6 cellular contexts compared by ENCODE assay signal in genomic region chr5:65663804-65664521, GRCh38. TPM values are rescaled to one million over a fixed set of nuclear protein-coding genes. Genes with fewer than 3 reads are reported as not detected.
DNase-seq lines count a peak whose midpoint lies in the region; ATAC-seq and TF ChIP-seq lines count a peak whose summit lies in the region.

No MANE protein-coding gene starts in this region.

- H3K4me2 ChIP-seq in GM23338: no peak overlapping the region

- no peaks in the 10 kb centered on the region for H3K9me3 Mint-ChIP-seq in GM23338
- H3K9me3 Mint-ChIP-seq in natural killer cell: no peaks in the 10 kb centered on the region
- H3K9me3 Mint-ChIP-seq in activated T-cell treated with anti-CD3 and anti-CD28 coated beads, Interleukin-2, amount 50 U/mL, for 4 hours: no peaks in the 10 kb centered on the region

- H3K36me3 Mint-ChIP-seq in GM23338 (ENCODE audit: low read depth) (no peaks in the 10 kb centered on the region), natural killer cell (peaks cover 20% of the 10 kb centered on the region)
- H3K36me3 Mint-ChIP-seq in activated T-cell treated with anti-CD3 and anti-CD28 coated beads, Interleukin-2, amount 50 U/mL, for 4 hours (ENCODE audit: insufficient read depth): peaks cover 16% of the 10 kb centered on the region

- H3K27ac Mint-ChIP-seq in GM23338: no peak overlapping the region; the same call in 1 of the 2 replicates
- H3K27ac Mint-ChIP-seq in natural killer cell: peak overlapping the region; percentile 19 to 57

- H3K4me3 ChIP-seq in GM23338: no peak overlapping the region
- H3K4me3 ChIP-seq in adrenal gland: no peak overlapping the region

- H3K79me2 ChIP-seq in GM23338 (replicated peaks; ENCODE audit: insufficient read depth): no peaks in the 10 kb centered on the region

- H3K4me1 Mint-ChIP-seq in GM23338 (no peaks in the 10 kb centered on the region), natural killer cell (peaks cover 11 to 15% of the 10 kb centered on the region in 2 donors)
- no peaks in the 10 kb centered on the region for H3K4me1 Mint-ChIP-seq in activated T-cell treated with anti-CD3 and anti-CD28 coated beads, Interleukin-2, amount 50 U/mL, for 4 hours (ENCODE audit: low read depth)

- H3K36me3 ChIP-seq in GM23338 (ENCODE audit: insufficient read depth) (no peaks in the 10 kb centered on the region), adrenal gland (replicated peaks in 1 of 2) (peaks cover 0 to 17% of the 10 kb centered on the region in 2 donors)

- TF ChIP-seq POLR2A in adrenal gland (IDR thresholded peaks at IDR 0.05): no peak

- no peaks in the 10 kb centered on the region for H4K20me1 ChIP-seq in GM23338 (replicated peaks; ENCODE audit: insufficient read depth)

- H2AFZ ChIP-seq in GM23338: no peak overlapping the region

- H3K9me3 ChIP-seq in adrenal gland (replicated peaks in 1 of 3): no peaks in the 10 kb centered on the region

- H3K27ac ChIP-seq in GM23338 (ENCODE audit: low read depth) (no peak overlapping the region), adrenal gland (no peak overlapping the region)

- H3K9me2 ChIP-seq in GM23338 (ENCODE audit: insufficient read depth): no peaks in the 10 kb centered on the region

- no peak overlapping the region for H3K4me3 Mint-ChIP-seq in GM23338
- H3K4me3 Mint-ChIP-seq in natural killer cell: no peak overlapping the region
- no peak overlapping the region for H3K4me3 Mint-ChIP-seq in activated T-cell treated with anti-CD3 and anti-CD28 coated beads, Interleukin-2, amount 50 U/mL, for 4 hours

- peaks cover 2% of the 10 kb centered on the region for H3K27me3 Mint-ChIP-seq in GM23338 (ENCODE audit: insufficient read depth, low read depth, poor library complexity)
- no peaks in the 10 kb centered on the region for H3K27me3 Mint-ChIP-seq in natural killer cell (ENCODE audit: low read depth in 2 of 2)
- H3K27me3 Mint-ChIP-seq in activated T-cell treated with anti-CD3 and anti-CD28 coated beads, Interleukin-2, amount 50 U/mL, for 4 hours (ENCODE audit: low read depth): no peaks in the 10 kb centered on the region

- intact Hi-C loops in adrenal gland (cut with DNase I) (no loop called here), natural killer cell (cut with micrococcal nuclease) (no loop called here)

- DNase-seq in GM23338 (ENCODE audit: low spot score) (peak; percentile 74), adrenal gland (no peak), natural killer cell (no peak), SIG-M5 treated with dmso at 0.1 percent for 504 hours (lab: John Stamatoyannopoulos, UW; ENCODE audit: unreplicated experiment) (no peak), amygdala (lab: John Stamatoyannopoulos, UW) (no peak)
- DNase-seq in activated T-cell treated with anti-CD3 and anti-CD28 coated beads, Interleukin-2, amount 50 U/mL, for 4 hours: no peak

- H3F3A ChIP-seq in GM23338 (replicated peaks; ENCODE audit: low read depth): no peaks in the 10 kb centered on the region

- WGBS in adrenal gland, 4 donors: 71 to 97% (median 96%) methylated on average over 1 of the region's 1 CpG

- H3K27me3 ChIP-seq in GM23338 (ENCODE audit: insufficient read depth) (no peaks in the 10 kb centered on the region), adrenal gland (no peaks in the 10 kb centered on the region)

- ATAC-seq in GM23338: peak; percentile 89
- no peak for ATAC-seq in natural killer cell
- ATAC-seq in activated T-cell treated with anti-CD3 and anti-CD28 coated beads, Interleukin-2, amount 50 U/mL, for 4 hours: no peak

- TF ChIP-seq CTCF in GM23338 (conservative IDR thresholded peaks at IDR 0.05; ENCODE audit: low read depth in 2 of 2) (peak; percentile 35 to 54), adrenal gland (IDR thresholded peaks at IDR 0.05) (peak in 5 of 6 experiments; percentile 21 to 37 (median 30)), natural killer cell (IDR thresholded peaks at IDR 0.05) (no peak)

- no peaks in the 10 kb centered on the region for H3K4me1 ChIP-seq in GM23338 (ENCODE audit: insufficient read depth)
- no peaks in the 10 kb centered on the region for H3K4me1 ChIP-seq in adrenal gland (replicated peaks in 1 of 2)

TF ChIP-seq in GM23338, 12 proteins besides CTCF, POLR2A, EP300 and RAD21:
- TF ChIP-seq ZNF331 (CRISPR knock-in tag; IDR thresholded peaks at IDR 0.05; ENCODE audit: low read depth): no peak
- no peak for TF ChIP-seq EZH2phosphoT487 (IDR thresholded peaks at IDR 0.05; ENCODE audit: unreplicated experiment)
- TF ChIP-seq, protein P1, sequence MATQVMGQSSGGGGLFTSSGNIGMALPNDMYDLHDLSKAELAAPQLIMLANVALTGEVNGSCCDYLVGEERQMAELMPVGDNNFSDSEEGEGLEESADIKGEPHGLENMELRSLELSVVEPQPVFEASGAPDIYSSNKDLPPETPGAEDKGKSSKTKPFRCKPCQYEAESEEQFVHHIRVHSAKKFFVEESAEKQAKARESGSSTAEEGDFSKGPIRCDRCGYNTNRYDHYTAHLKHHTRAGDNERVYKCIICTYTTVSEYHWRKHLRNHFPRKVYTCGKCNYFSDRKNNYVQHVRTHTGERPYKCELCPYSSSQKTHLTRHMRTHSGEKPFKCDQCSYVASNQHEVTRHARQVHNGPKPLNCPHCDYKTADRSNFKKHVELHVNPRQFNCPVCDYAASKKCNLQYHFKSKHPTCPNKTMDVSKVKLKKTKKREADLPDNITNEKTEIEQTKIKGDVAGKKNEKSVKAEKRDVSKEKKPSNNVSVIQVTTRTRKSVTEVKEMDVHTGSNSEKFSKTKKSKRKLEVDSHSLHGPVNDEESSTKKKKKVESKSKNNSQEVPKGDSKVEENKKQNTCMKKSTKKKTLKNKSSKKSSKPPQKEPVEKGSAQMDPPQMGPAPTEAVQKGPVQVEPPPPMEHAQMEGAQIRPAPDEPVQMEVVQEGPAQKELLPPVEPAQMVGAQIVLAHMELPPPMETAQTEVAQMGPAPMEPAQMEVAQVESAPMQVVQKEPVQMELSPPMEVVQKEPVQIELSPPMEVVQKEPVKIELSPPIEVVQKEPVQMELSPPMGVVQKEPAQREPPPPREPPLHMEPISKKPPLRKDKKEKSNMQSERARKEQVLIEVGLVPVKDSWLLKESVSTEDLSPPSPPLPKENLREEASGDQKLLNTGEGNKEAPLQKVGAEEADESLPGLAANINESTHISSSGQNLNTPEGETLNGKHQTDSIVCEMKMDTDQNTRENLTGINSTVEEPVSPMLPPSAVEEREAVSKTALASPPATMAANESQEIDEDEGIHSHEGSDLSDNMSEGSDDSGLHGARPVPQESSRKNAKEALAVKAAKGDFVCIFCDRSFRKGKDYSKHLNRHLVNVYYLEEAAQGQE (IDR thresholded peaks at IDR 0.05; ENCODE audit: unreplicated experiment): no peak
- no peak for TF ChIP-seq ZNF114 (CRISPR knock-in tag; IDR thresholded peaks at IDR 0.05)
- TF ChIP-seq NANOG (IDR thresholded peaks at IDR 0.05; ENCODE audit: borderline replicate concordance): no peak

RNA-seq across cellular contexts. Expression of gene SHLD3, which starts 39.1 kb away (rescaled TPM):
- total RNA-seq in GM23338 (2014; rRNA removed; shearing (Covaris generic)): 4.2 and 5.1 TPM in 2 replicates
- polyA plus RNA-seq in GM23338 (2016; fragmentation: Nextera tagmentation; extraction: Ambion mirVana) (4.8 and 7.0 TPM in 2 replicates), adrenal gland (1 to 10 TPM; 2.8 to 5.5 (median 3.9) TPM)
- total RNA-seq in adrenal gland (10 to 100 TPM in 1 of 8 donors, 1 to 10 TPM in 7; 1.0 to 11.7 (median 2.8) TPM), natural killer cell (10 to 100 TPM; 11.0 to 16.7 (median 12.7) TPM)
- total RNA-seq in activated T-cell treated with anti-CD3 and anti-CD28 coated beads, Interleukin-2, amount 50 U/mL, for 4 hours: 1 to 10 TPM; 7.2 to 8.0 (median 7.6) TPM

RNA-seq across cellular contexts. Expression of gene TRAPPC13, which starts 39.1 kb away (rescaled TPM):
- total RNA-seq in GM23338 (2014; rRNA removed; shearing (Covaris generic)): 20.1 and 21.9 TPM in 2 replicates
- polyA plus RNA-seq in GM23338 (2016; fragmentation: Nextera tagmentation; extraction: Ambion mirVana) (15.1 and 16.3 TPM in 2 replicates), adrenal gland (10 to 100 TPM; 14.9 to 26.9 (median 19.5) TPM)
- total RNA-seq in adrenal gland (10 to 100 TPM in 7 of 8 donors, 1 to 10 TPM in 1; 9.8 to 53.6 (median 17.5) TPM), natural killer cell (10 to 100 TPM; 20.9 to 27.5 (median 25.6) TPM)
- 10 to 100 TPM; 18.5 to 21.8 (median 18.7) TPM for total RNA-seq in activated T-cell treated with anti-CD3 and anti-CD28 coated beads, Interleukin-2, amount 50 U/mL, for 4 hours

RNA-seq across cellular contexts. Expression of gene TRIM23, which starts 39.8 kb away (rescaled TPM):
- total RNA-seq in GM23338 (2014; rRNA removed; shearing (Covaris generic)): 10.4 and 16.6 TPM in 2 replicates
- polyA plus RNA-seq in GM23338 (2016; fragmentation: Nextera tagmentation; extraction: Ambion mirVana): 5.4 and 6.5 TPM in 2 replicates
- 10 to 100 TPM; 12.8 to 31.7 (median 18.6) TPM for total RNA-seq in adrenal gland
- polyA plus RNA-seq in adrenal gland: 10 to 100 TPM in 1 of 3 donors, 1 to 10 TPM in 2; 4.2 to 14.1 (median 4.7) TPM
- 10 to 100 TPM; 13.4 to 23.3 (median 18.8) TPM for total RNA-seq in natural killer cell
- total RNA-seq in activated T-cell treated with anti-CD3 and anti-CD28 coated beads, Interleukin-2, amount 50 U/mL, for 4 hours: 1 to 10 TPM; 5.0 to 6.3 (median 5.5) TPM

RNA-seq across cellular contexts. Expression of gene SGTB, which starts 57.9 kb away (rescaled TPM):
- total RNA-seq in GM23338 (2014; rRNA removed; shearing (Covaris generic)): 12.5 and 14.8 TPM in 2 replicates
- polyA plus RNA-seq in GM23338 (2016; fragmentation: Nextera tagmentation; extraction: Ambion mirVana) (6.4 and 8.0 TPM in 2 replicates), adrenal gland (1 to 10 TPM; 1.0 to 4.2 (median 1.7) TPM)
- total RNA-seq in adrenal gland (1 to 10 TPM; 1.1 to 7.1 (median 4.8) TPM), natural killer cell (10 to 100 TPM in 2 of 3 donors, 1 to 10 TPM in 1; 6.9 to 12.0 (median 10.0) TPM)
- 10 to 100 TPM in 1 of 3 donors, 1 to 10 TPM in 2; 9.2 to 11.0 (median 9.8) TPM for total RNA-seq in activated T-cell treated with anti-CD3 and anti-CD28 coated beads, Interleukin-2, amount 50 U/mL, for 4 hours

RNA-seq across cellular contexts. Expression of gene NLN, which starts 58.0 kb away (rescaled TPM):
- 155 and 168 TPM in 2 replicates for total RNA-seq in GM23338 (2014; rRNA removed; shearing (Covaris generic))
- polyA plus RNA-seq in GM23338 (2016; fragmentation: Nextera tagmentation; extraction: Ambion mirVana): 49.5 and 56.4 TPM in 2 replicates
- total RNA-seq in adrenal gland: 10 to 100 TPM in 1 of 8 donors, 1 to 10 TPM in 7; 4.3 to 10.3 (median 6.9) TPM
- polyA plus RNA-seq in adrenal gland: 10 to 100 TPM in 1 of 3 donors, 1 to 10 TPM in 1, under 1 TPM in 1; 0.77 to 13.7 (median 2.0) TPM
- total RNA-seq in natural killer cell: 1 to 10 TPM in 2 of 3 donors, under 1 TPM in 1; 0.86 to 2.0 (median 1.3) TPM
- 10 to 100 TPM; 29.7 to 40.9 (median 38.8) TPM for total RNA-seq in activated T-cell treated with anti-CD3 and anti-CD28 coated beads, Interleukin-2, amount 50 U/mL, for 4 hours
